ENCODE assay signal across 15 cellular contexts in the genomic region with DNA sequence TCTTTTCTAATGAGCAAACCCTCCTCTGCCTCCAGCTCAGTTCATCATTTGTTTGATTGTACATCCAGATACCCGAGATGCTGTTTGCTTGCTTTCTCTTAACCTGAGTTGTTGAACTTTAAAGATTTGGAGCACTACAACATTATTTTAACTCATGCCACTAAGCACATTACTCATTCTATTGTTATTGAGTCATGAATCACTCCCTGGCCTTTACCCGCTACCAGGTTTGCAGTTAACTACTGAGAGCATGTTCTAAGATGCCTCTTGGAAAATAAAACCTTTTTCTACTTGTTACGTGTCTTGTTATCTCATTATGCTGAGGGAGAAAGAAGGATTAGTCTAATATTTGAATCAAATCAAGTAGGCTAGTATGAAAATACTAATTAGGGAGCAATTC.
DNase-seq lines count a peak whose midpoint lies in the region; ATAC-seq and TF ChIP-seq lines count a peak whose summit lies in the region.
"Had no signal": no experiment of that assay in that cellular context is flagged by ENCODE, and none has a peak within 500 bp of the region (broad histone marks: within the 10 kb centered on the region; RNA-seq: fewer than 3 reads in every experiment).

No MANE protein-coding gene starts in this region.

- H3K36me3 ChIP-seq in RWPE2 (ENCODE audit: low read depth): no peaks in the 10 kb centered on the region
- H3K36me3 ChIP-seq: BE2C had no signal

- H3K27me3 ChIP-seq in RWPE2 (ENCODE audit: insufficient read depth, poor library complexity, severe bottlenecking): no peaks in the 10 kb centered on the region
- H3K27me3 ChIP-seq: BE2C had no signal

- DNase-seq in HPDE6-E6E7 (ENCODE audit: extremely low spot score) (peak; percentile 35), RWPE2 (ENCODE audit: low spot score) (no peak), glomerular visceral epithelial cell (ENCODE audit: extremely low spot score) (peak; percentile 30), retinal pigment epithelial cell (ENCODE audit: low read depth) (peak; percentile 56), NCI-H2227 (lab: John Stamatoyannopoulos, UW; ENCODE audit: unreplicated experiment) (no peak), NCI-H524 (lab: John Stamatoyannopoulos, UW) (no peak)
- DNase-seq: BE2C; Calu3; CD4-positive, alpha-beta T cell; DMS79 treated with DMSO at 0.1 percent for 48 hours; NCI-H1105 treated with DMSO at 0.1 percent for 48 hours; NCI-H1694 treated with DMSO at 0.1 percent for 48 hours; NCI-H2107; SW 1271 had no signal

- no peak overlapping the region for H3K27ac ChIP-seq in RWPE2 (ENCODE audit: poor library complexity, severe bottlenecking)

- ATAC-seq in RWPE2 (ENCODE audit: low read depth) (peak; percentile 78), HG02623 (IDR thresholded peaks at IDR 0.05; ENCODE audit: unreplicated experiment) (no peak)

- no peaks in the 10 kb centered on the region for H3K4me1 ChIP-seq in RWPE2 (ENCODE audit: insufficient read depth, poor library complexity, severe bottlenecking)
- H3K4me1 ChIP-seq: BE2C had no signal

- H3K4me3 ChIP-seq in RWPE2 (ENCODE audit: severe bottlenecking) (no peak overlapping the region), retinal pigment epithelial cell (ENCODE audit: low read length) (no peak overlapping the region)

- TF ChIP-seq CTCF in RWPE2 (IDR thresholded peaks at IDR 0.05; ENCODE audit: poor library complexity, severe bottlenecking) (no peak), retinal pigment epithelial cell (conservative IDR thresholded peaks at IDR 0.05; ENCODE audit: low read depth, low read length) (no peak)

- H3K9me3 ChIP-seq in RWPE2 (ENCODE audit: severe bottlenecking): no peaks in the 10 kb centered on the region
- H3K9me3 ChIP-seq: BE2C had no signal

Comparison
In these comparisons a context has a peak if more than half of its experiments do, and no peak if none do; other contexts are left out.
1. DNase-seq: peak in HPDE6-E6E7 (single experiment), glomerular visceral epithelial cell (single experiment) and retinal pigment epithelial cell (single experiment); none in RWPE2 (single experiment), NCI-H2227 (single experiment) and NCI-H524 (0 of 2).